Comparison of ENCODE assay signal across 19 cellular contexts in genomic region chr19:28492616-28493015, GRCh38.
DNase-seq lines count a peak whose midpoint lies in the region; ATAC-seq, FAIRE-seq and TF ChIP-seq lines count a peak whose summit lies in the region.
"Had no signal": no experiment of that assay in that cellular context is flagged by ENCODE, and none has a peak within 500 bp of the region (broad histone marks: within the 10 kb centered on the region; RNA-seq: fewer than 3 reads in every experiment).

No MANE protein-coding gene starts in this region.

- H3K36me3 ChIP-seq in HEK293 (ENCODE audit: control insufficient read depth in 2 of 2, insufficient read depth in 1 of 2, low read length in 2 of 2) (no peaks in the 10 kb centered on the region; a peak in 1 of 3 replicates), mucosa of descending colon (ENCODE audit: low read depth) (no peaks in the 10 kb centered on the region), small intestine (ENCODE audit: control insufficient read depth in 2 of 2, insufficient read depth in 2 of 2, low read length in 2 of 2) (no peaks in the 10 kb centered on the region), colonic mucosa (no peaks in the 10 kb centered on the region)

- POLR2A ChIA-PET in HEK293 (lab: Yijun Ruan, JAX) (no interaction called here), WTC11 (lab: Charles Lee) (no interaction called here)

- intact Hi-C loops in mucosa of descending colon (cut with DNase I, micrococcal nuclease) (no loop called here), colonic mucosa (cut with DNase I) (no loop called here)

- DNase-seq in RCC 7860 (ENCODE audit: low spot score) (peak; percentile 20), mucosa of descending colon (no peak), small intestine (peak; percentile 81), colonic mucosa (no peak), WTC11 (ENCODE audit: low spot score) (no peak), COR-L47 (lab: John Stamatoyannopoulos, UW) (no peak), amniotic stem cell (lab: John Stamatoyannopoulos, UW) (no peak)
- DNase-seq: ACHN; C1 segment of cervical spinal cord; CD4-positive, alpha-beta T cell; DMS79; EL; HCEC 1CT had no signal

- H3K9ac ChIP-seq in colonic mucosa (ENCODE audit: low read depth in 2 of 2, low read length in 2 of 2), result no peak overlapping the region

- TF ChIP-seq CTCF in HEK293 (tag by site-specific recombination; IDR thresholded peaks at IDR 0.05), result no peak
- TF ChIP-seq CTCF in mucosa of descending colon (IDR thresholded peaks at IDR 0.05), result no peak
- no peak for TF ChIP-seq CTCF in colonic mucosa (IDR thresholded peaks at IDR 0.05)
- no peak for TF ChIP-seq CTCF in WTC11 (IDR thresholded peaks at IDR 0.05)

- H3K27ac Mint-ChIP-seq in WTC11, result no peak overlapping the region; the same call in 1 of the 2 replicates
- H3K27ac Mint-ChIP-seq: B cell; CD4-positive, alpha-beta T cell; IgD-negative memory B cell had no signal

- peaks cover 55% of the 10 kb centered on the region for H3K4me1 Mint-ChIP-seq in WTC11
- H3K4me1 Mint-ChIP-seq: IgD-negative memory B cell had no signal

- no peak overlapping the region for H3K4me3 Mint-ChIP-seq in WTC11
- H3K4me3 Mint-ChIP-seq: B cell; CD4-positive, alpha-beta T cell; IgD-negative memory B cell had no signal

- H3K4me3 ChIP-seq in HEK293 (ENCODE audit: low read depth, low read length) (no peak overlapping the region), mucosa of descending colon (no peak overlapping the region), small intestine (ENCODE audit: low read depth in 1 of 2, low read length in 2 of 2) (no peak overlapping the region), colonic mucosa (no peak overlapping the region)

- CTCF ChIA-PET in HEK293 (lab: Yijun Ruan, JAX), result interaction anchor here (0.6 to 0.7 kb wide), 5 partner anchors 8 to 141 kb away, joined by 3 to 4 read pairs (median 3); no protein-coding TSS in a partner anchor
- CTCF ChIA-PET in WTC11 (lab: Charles Lee), result interaction anchor here (1.1 to 2.7 kb wide), 3 partner anchors 9 to 140 kb away, joined by 3 to 16 read pairs (median 7); no protein-coding TSS in a partner anchor

- H3K4me1 ChIP-seq in HEK293 (ENCODE audit: control insufficient read depth, insufficient read depth, low read length) (no peaks in the 10 kb centered on the region), mucosa of descending colon (ENCODE audit: low read depth) (no peaks in the 10 kb centered on the region), small intestine (ENCODE audit: control insufficient read depth in 2 of 2, insufficient read depth in 1 of 2, low read depth in 1 of 2, low read length in 1 of 2) (peaks cover 0 to 3% of the 10 kb centered on the region in 2 donors), colonic mucosa (no peaks in the 10 kb centered on the region)

- FAIRE-seq in RCC 7860 (lab: Jason Lieb, UNC) (no peak), small intestine (lab: Jason Lieb, UNC) (no peak)
- FAIRE-seq: G401.6, GM12892, GM19239 had no signal

- no peaks in the 10 kb centered on the region for H3K27me3 ChIP-seq in small intestine (ENCODE audit: control insufficient read depth in 2 of 2, insufficient read depth in 2 of 2, low read length in 2 of 2)
- no peaks in the 10 kb centered on the region for H3K27me3 ChIP-seq in colonic mucosa

- no peak overlapping the region for H3K27ac ChIP-seq in HEK293 (ENCODE audit: extremely low read depth, low read depth, low read length)
- peak overlapping the region in 1 of 2 donors; percentile 9 for H3K27ac ChIP-seq in small intestine (ENCODE audit: low read depth in 1 of 2, low read length in 1 of 2)
- H3K27ac ChIP-seq in colonic mucosa, result no peak overlapping the region

- ATAC-seq in mucosa of descending colon, result peak; percentile 55
- no peak for ATAC-seq in WTC11

- WGBS in small intestine, 3 donors, result 34 to 51% (median 49%) methylated on average over 8 of the region's 8 CpGs

- H3K9me3 ChIP-seq in HEK293 (ENCODE audit: control insufficient read depth, insufficient read depth, low read depth, low read length) (no peaks in the 10 kb centered on the region), mucosa of descending colon (no peaks in the 10 kb centered on the region), small intestine (ENCODE audit: control insufficient read depth, low read depth) (no peaks in the 10 kb centered on the region), colonic mucosa (no peaks in the 10 kb centered on the region)

- H3K9me3 Mint-ChIP-seq in WTC11, result no peaks in the 10 kb centered on the region
- H3K9me3 Mint-ChIP-seq: CD4-positive, alpha-beta T cell had no signal

- H3K27me3 Mint-ChIP-seq in WTC11 (ENCODE audit: low read depth), result no peaks in the 10 kb centered on the region
- H3K27me3 Mint-ChIP-seq: B cell; CD4-positive, alpha-beta T cell had no signal

- H3K36me3 Mint-ChIP-seq in WTC11, result no peaks in the 10 kb centered on the region
- H3K36me3 Mint-ChIP-seq: IgD-negative memory B cell had no signal

TF ChIP-seq in HEK293, 187 proteins besides CTCF, POLR2A, EP300 and RAD21:
- TF ChIP-seq ZNF843 (tag by site-specific recombination; IDR thresholded peaks at IDR 0.05) (no peak), KLF1 (tag by site-specific recombination; IDR thresholded peaks at IDR 0.05) (peak; percentile 41; the same call in 1 of the 2 replicates), ZNF837 (tag by site-specific recombination; IDR thresholded peaks at IDR 0.05) (no peak), ZNF239 (tag by site-specific recombination; IDR thresholded peaks at IDR 0.05) (no peak), ZNF514 (tag by site-specific recombination; IDR thresholded peaks at IDR 0.05) (no peak), ZEB2 (tag by site-specific recombination; IDR thresholded peaks at IDR 0.05) (no peak), ZIC2 (tag by site-specific recombination; IDR thresholded peaks at IDR 0.05) (no peak), REST (tag by site-specific recombination; IDR thresholded peaks at IDR 0.05) (no peak), ZNF600 (tag by site-specific recombination; IDR thresholded peaks at IDR 0.05) (no peak)

TF ChIP-seq in WTC11, 78 proteins besides CTCF, POLR2A, EP300 and RAD21:
- TF ChIP-seq HMGXB4 (CRISPR knock-in tag; IDR thresholded peaks at IDR 0.05), result no peak

Comparison
In these comparisons a context has a peak if more than half of its experiments do, and no peak if none do; other contexts are left out.
1. DNase-seq: peak in RCC 7860 (single experiment) and small intestine (single experiment); none in mucosa of descending colon (0 of 3), colonic mucosa (single experiment), WTC11 (single experiment), COR-L47 (single experiment) and amniotic stem cell (single experiment).